In the genomic region with DNA sequence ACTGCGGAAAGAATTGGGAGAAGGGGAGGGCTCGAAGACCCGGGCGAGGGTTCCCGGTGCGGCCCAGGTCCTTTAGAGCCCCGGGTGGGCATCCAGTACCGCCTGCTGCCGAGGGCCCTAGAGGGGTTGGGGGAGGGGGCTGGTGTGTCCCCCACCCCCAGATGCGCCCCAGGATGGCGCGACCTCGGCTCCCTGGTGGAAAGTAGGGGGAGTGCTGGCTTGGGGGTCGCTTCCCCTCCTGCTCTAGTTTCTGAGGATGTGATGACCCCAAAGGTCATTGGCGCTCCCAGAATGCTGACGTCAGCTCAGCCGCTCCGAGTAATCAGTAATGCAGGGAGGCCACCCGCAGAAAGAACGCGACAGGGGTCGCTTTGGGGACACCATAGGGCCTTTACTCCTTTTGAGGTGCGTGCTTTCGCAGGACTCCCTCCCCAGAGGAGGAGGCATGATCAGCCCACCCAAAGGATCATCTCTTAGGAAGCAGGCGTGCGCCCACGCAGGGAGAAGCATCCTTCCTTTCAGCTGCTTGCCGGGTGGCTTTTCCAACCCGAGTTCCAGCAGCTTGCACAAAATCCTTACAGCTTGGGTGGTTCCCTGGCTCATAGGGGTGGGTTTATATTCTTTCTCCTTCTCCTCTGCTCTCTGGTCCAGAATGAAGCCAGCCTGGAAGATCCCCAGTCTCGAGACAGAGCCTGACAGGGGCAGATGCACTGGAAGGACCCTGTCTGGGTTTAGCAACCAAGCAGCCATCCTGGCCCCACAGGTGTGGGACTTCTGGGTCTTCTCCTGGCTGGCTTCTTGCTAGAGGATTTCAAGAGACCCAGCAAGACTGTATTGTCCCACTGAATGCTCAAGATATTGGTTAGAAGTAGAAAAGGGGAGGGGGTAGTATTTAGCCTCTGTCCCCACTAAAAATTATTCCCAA, we compare ENCODE assay signal across 9 cellular contexts. TPM values are rescaled to one million over a fixed set of nuclear protein-coding genes. Genes with fewer than 3 reads are reported as not detected.
DNase-seq lines count a peak whose midpoint lies in the region; ATAC-seq and TF ChIP-seq lines count a peak whose summit lies in the region.
"Had no signal": no experiment of that assay in that cellular context is flagged by ENCODE, and none has a peak within 500 bp of the region (broad histone marks: within the 10 kb centered on the region; RNA-seq: fewer than 3 reads in every experiment).

No MANE protein-coding gene starts in this region.

- H4K20me1 ChIP-seq in Karpas-422 (ENCODE audit: insufficient read depth, low read depth, low read length) = no peaks in the 10 kb centered on the region

- TF ChIP-seq CTCF in Calu3 (IDR thresholded peaks at IDR 0.05; ENCODE audit: unreplicated experiment) (no peak), VCaP (conservative IDR thresholded peaks at IDR 0.05) (no peak), heart right ventricle (IDR thresholded peaks at IDR 0.05) (no peak)

- H3K4me1 Mint-ChIP-seq in Calu3 (ENCODE audit: low read depth, unreplicated experiment) = no peaks in the 10 kb centered on the region

- no peak overlapping the region for H3K27ac Mint-ChIP-seq in Calu3 (ENCODE audit: unreplicated experiment)

- H3K9me2 ChIP-seq in Karpas-422 (replicated peaks; ENCODE audit: insufficient read depth, low read length) = no peaks in the 10 kb centered on the region

- no peaks in the 10 kb centered on the region for H3K36me3 ChIP-seq in heart right ventricle
- no peaks in the 10 kb centered on the region for H3K36me3 ChIP-seq in Karpas-422 (ENCODE audit: insufficient read depth, low read length)

- no peak overlapping the region for H3K9ac ChIP-seq in Karpas-422 (ENCODE audit: low read length)

- CTCF ChIA-PET in Calu3 (lab: Charles Lee) = interaction anchor here (1.9 kb wide), 1 partner anchor 96 kb away, joined by 5 read pairs; no protein-coding TSS in a partner anchor

- no peak overlapping the region for H3K4me2 ChIP-seq in Karpas-422 (ENCODE audit: low read depth, low read length, poor library complexity, severe bottlenecking)

- H3K9me3 ChIP-seq in heart right ventricle (no peaks in the 10 kb centered on the region), Karpas-422 (ENCODE audit: low read length) (no peaks in the 10 kb centered on the region)

- H3K4me3 Mint-ChIP-seq in Calu3 (ENCODE audit: low read depth, unreplicated experiment) = peak overlapping the region; percentile 88

- H3K4me1 ChIP-seq in heart right ventricle = peaks cover 0 to 34% (median 21%) of the 10 kb centered on the region in 9 donors
- H3K4me1 ChIP-seq in Karpas-422 (ENCODE audit: low read length) = peaks cover under 1% of the 10 kb centered on the region

- H3K36me3 Mint-ChIP-seq in Calu3 (ENCODE audit: insufficient read depth, unreplicated experiment) = peaks cover 27% of the 10 kb centered on the region

- WGBS in heart right ventricle, 2 donors = 14 to 19% methylated on average over 30 of the region's 30 CpGs

- H3K9me3 Mint-ChIP-seq in Calu3 (ENCODE audit: low read depth, unreplicated experiment) = no peaks in the 10 kb centered on the region

- H3K27me3 ChIP-seq in heart right ventricle (peaks cover 0 to 10% (median 8%) of the 10 kb centered on the region in 7 donors), Karpas-422 (ENCODE audit: low read length) (no peaks in the 10 kb centered on the region)

- peak overlapping the region in 9 of 10 donors; percentile 65 to 95 (median 81) for H3K4me3 ChIP-seq in heart right ventricle
- no peak overlapping the region for H3K4me3 ChIP-seq in Karpas-422 (ENCODE audit: low read length)

- no peak for ATAC-seq in heart right ventricle
- ATAC-seq in GM21619 (IDR thresholded peaks at IDR 0.05; ENCODE audit: unreplicated experiment) = no peak
- ATAC-seq in HG03439 (IDR thresholded peaks at IDR 0.05; ENCODE audit: unreplicated experiment) = no peak

- DNase-seq in Calu3 (no peak), heart right ventricle (no peak), putamen (ENCODE audit: low spot score) (peak; percentile 47), NCI-H446 treated with DMSO at 0.1 percent for 48 hours (lab: John Stamatoyannopoulos, UW) (no peak), Karpas-422 (no peak)
- DNase-seq: kidney glomerular epithelial cell had no signal

- peak overlapping the region; percentile 97 for H3K27ac ChIP-seq in VCaP
- H3K27ac ChIP-seq in heart right ventricle = peak overlapping the region in 3 of 10 donors; percentile 94 to 97 (median 95)
- no peak overlapping the region for H3K27ac ChIP-seq in Karpas-422 (ENCODE audit: low read length)

- intact Hi-C loops in Calu3 (cut with micrococcal nuclease; ENCODE audit: unreplicated experiment) = no loop called here
- intact Hi-C loops in heart right ventricle (cut with DNase I) = loop anchor here in 4 of 10 donors (5.0 to 10.0 kb wide), 4 partner anchors 49 to 149 kb away; a partner anchor contains a TSS

- H2AFZ ChIP-seq in Karpas-422 (ENCODE audit: low read length) = no peak overlapping the region

- BruUV-seq in Calu3 (replicated peaks; lab: Mats Ljungman, UMichigan) = no TSS peak

- H3K27me3 Mint-ChIP-seq in Calu3 (ENCODE audit: unreplicated experiment) = peaks cover 59% of the 10 kb centered on the region

- no peaks in the 10 kb centered on the region for H3K79me2 ChIP-seq in Karpas-422 (ENCODE audit: low read length)

RNA-seq across cellular contexts. Expression of a gene that starts 1.3 kb away (rescaled TPM):
- total RNA-seq in Calu3 (2022) (22.4 and 22.6 TPM in 2 replicates), heart right ventricle (100 to 1,000 TPM; 101 to 156 (median 121) TPM)
- 10 to 100 TPM; 52.4 to 68.0 TPM for polyA plus RNA-seq in heart right ventricle
- 4.4 and 6.3 TPM in 2 replicates for total RNA-seq in Karpas-422 (2014; rRNA removed; shearing (Covaris generic); ENCODE audit: low replicate concordance)
